In genomic region chr5:89043676-89044075, GRCh38 we compare ENCODE assay signal across 8 cellular contexts.
DNase-seq lines count a peak whose midpoint lies in the region; ATAC-seq and TF ChIP-seq lines count a peak whose summit lies in the region.
"Had no signal": no experiment of that assay in that cellular context is flagged by ENCODE, and none has a peak within 500 bp of the region (broad histone marks: within the 10 kb centered on the region; RNA-seq: fewer than 3 reads in every experiment).

No MANE protein-coding gene starts in this region.

- no peaks in the 10 kb centered on the region for H4K20me1 ChIP-seq in MM.1S (ENCODE audit: insufficient read depth, low read length)

- no peak for TF ChIP-seq CTCF in MM.1S (IDR thresholded peaks at IDR 0.05; ENCODE audit: low read length)

- H2AK5ac ChIP-seq in mesendoderm (ENCODE audit: low read length) = no peak overlapping the region

- H3K18ac ChIP-seq in mesendoderm (ENCODE audit: low read length) = no peak overlapping the region

- no peak overlapping the region for H4K8ac ChIP-seq in mesendoderm (ENCODE audit: low read depth, low read length)

- intact Hi-C loops in Right ventricle myocardium inferior (cut with DNase I) = loop anchor here (5.0 kb wide), 1 partner anchor 156 kb away; no protein-coding TSS in a partner anchor

- no peak overlapping the region for H3K56ac ChIP-seq in mesendoderm (ENCODE audit: low read length)

- no peaks in the 10 kb centered on the region for H3K4me1 ChIP-seq in MM.1S (ENCODE audit: low read length)
- no peaks in the 10 kb centered on the region for H3K4me1 ChIP-seq in mesendoderm (ENCODE audit: control insufficient read depth, low read depth, low read length)

- DNase-seq in MM.1S (peak; percentile 28), mesendoderm (peak; percentile 48), Right ventricle myocardium inferior (ENCODE audit: missing footprints) (no peak), NCI-H510A treated with DMSO at 0.1 percent for 48 hours (lab: John Stamatoyannopoulos, UW) (no peak), DMS 273 (lab: John Stamatoyannopoulos, UW; ENCODE audit: unreplicated experiment) (no peak)
- DNase-seq: activated T-cell treated with anti-CD3 and anti-CD28 coated beads, Interleukin-2, amount 50 U/mL, for 72 hours had no signal

- WGBS in mesendoderm (ENCODE audit: extremely low coverage, insufficient coverage, low lambda C conversion rate) = no CpG with 5 or more reads among the region's 1 CpG

- H3F3A ChIP-seq in MM.1S (ENCODE audit: insufficient read depth, low read length) = no peaks in the 10 kb centered on the region

- H2AFZ ChIP-seq in MM.1S (ENCODE audit: low read length) = no peak overlapping the region

- H3K9me3 ChIP-seq in MM.1S (replicated peaks; ENCODE audit: insufficient read depth, low read length) = no peaks in the 10 kb centered on the region

- no peaks in the 10 kb centered on the region for H3K36me3 ChIP-seq in MM.1S (replicated peaks; ENCODE audit: insufficient read depth, low read length)
- H3K36me3 ChIP-seq in mesendoderm (ENCODE audit: control insufficient read depth, insufficient read depth, low read length) = no peaks in the 10 kb centered on the region

- H3K4me3 ChIP-seq in MM.1S (ENCODE audit: low read length) (no peak overlapping the region), mesendoderm (ENCODE audit: low read length) (no peak overlapping the region)

- H3K9me2 ChIP-seq in MM.1S (replicated peaks; ENCODE audit: insufficient read depth, low read length) = no peaks in the 10 kb centered on the region

- H3K79me2 ChIP-seq in MM.1S (ENCODE audit: low read length) (no peaks in the 10 kb centered on the region), mesendoderm (ENCODE audit: control insufficient read depth, insufficient read depth, low read length) (no peaks in the 10 kb centered on the region)

- no peaks in the 10 kb centered on the region for H3K79me1 ChIP-seq in mesendoderm (ENCODE audit: low read length)

- ATAC-seq in GM19023 (IDR thresholded peaks at IDR 0.05; ENCODE audit: unreplicated experiment) (peak; percentile 70), HG02610 (IDR thresholded peaks at IDR 0.05; ENCODE audit: unreplicated experiment) (peak; percentile 91), Right ventricle myocardium inferior (no peak)

- H3K4ac ChIP-seq in mesendoderm (ENCODE audit: low read depth, low read length) = no peak overlapping the region

- H3K23ac ChIP-seq in mesendoderm (ENCODE audit: low read length) = no peak overlapping the region

- H2BK5ac ChIP-seq in mesendoderm (ENCODE audit: low read length) = no peak overlapping the region

- no peak overlapping the region for H2BK15ac ChIP-seq in mesendoderm (replicated peaks; ENCODE audit: low read depth)

- H3K27ac ChIP-seq in MM.1S (ENCODE audit: low read length) (no peak overlapping the region), mesendoderm (ENCODE audit: low read depth, low read length) (no peak overlapping the region)

- H4K5ac ChIP-seq in mesendoderm (ENCODE audit: low read length) = no peak overlapping the region

- H3K9ac ChIP-seq in MM.1S (ENCODE audit: low read length) (no peak overlapping the region), mesendoderm (ENCODE audit: low read length) (no peak overlapping the region)

- H3K27me3 ChIP-seq in MM.1S (replicated peaks; ENCODE audit: insufficient read depth, low read length) (no peaks in the 10 kb centered on the region), mesendoderm (ENCODE audit: insufficient read depth, low read length, poor library complexity) (no peaks in the 10 kb centered on the region)

- no peak overlapping the region for H2BK120ac ChIP-seq in mesendoderm (ENCODE audit: low read depth, low read length)

- H3K4me2 ChIP-seq in MM.1S (ENCODE audit: low read depth, low read length) = no peak overlapping the region
- no peak overlapping the region for H3K4me2 ChIP-seq in mesendoderm (ENCODE audit: low read length)

Comparison
In these comparisons a context has a peak if more than half of its experiments do, and no peak if none do; other contexts are left out.
1. DNase-seq: peak in MM.1S (single experiment) and mesendoderm (single experiment); none in Right ventricle myocardium inferior (single experiment), NCI-H510A treated with DMSO at 0.1 percent for 48 hours (single experiment) and DMS 273 (single experiment).